27 cellular contexts compared by ENCODE assay signal in genomic region chr13:80314711-80315505, GRCh38.
"Had no signal": no experiment of that assay in that cellular context is flagged by ENCODE, and none has a peak within 500 bp of the region (broad histone marks: within the 10 kb centered on the region; RNA-seq: fewer than 3 reads in every experiment).

No MANE protein-coding gene starts in this region.

- H3K27me3 ChIP-seq: ascending aorta, body of pancreas had no signal

- ATAC-seq: activated naive CD4-positive, alpha-beta T cell treated with anti-CD3 and anti-CD28 coated beads, Interleukin-2, amount 50 U/mL, for 72 hours; activated naive CD8-positive, alpha-beta T cell treated with anti-CD3 and anti-CD28 coated beads, Interleukin-2, amount 50 U/mL, for 24 hours; activated T-cell treated with anti-CD3 and anti-CD28 coated beads, Interleukin-2, amount 50 U/mL, for 4 hours; body of pancreas; T-helper 17 cell had no signal

- DNase-seq: activated B cell treated with CpG ODN at 0.5 μM for 24 hours; activated CD4-positive, alpha-beta T cell treated with anti-CD3 and anti-CD28 coated beads for 1 hour; activated CD4-positive, alpha-beta T cell treated with anti-CD3 and anti-CD28 coated beads, Interleukin-2, amount 10 ng/mL, durations not matched to agents 24 days and 14 days; activated CD4-positive, alpha-beta T cell treated with anti-CD3 and anti-CD28 coated beads, Interleukin-2, amount 50 U/mL, for 48 hours; activated effector memory CD4-positive, alpha-beta T cell treated with anti-CD3 and anti-CD28 coated beads, Interleukin-2, amount 50 U/mL, for 16 hours; activated naive CD4-positive, alpha-beta T cell treated with Interleukin-2 at 50 U/mL for 16 hours; activated naive CD8-positive, alpha-beta T cell treated with anti-CD3 and anti-CD28 coated beads, Interleukin-2, amount 50 U/mL, for 24 hours; activated T-cell treated with anti-CD3 and anti-CD28 coated beads, Interleukin-2, amount 50 U/mL, for 4 hours; amniotic stem cell; body of pancreas; MV-4-11; NCI-H1092 treated with DMSO at 0.1 percent for 48 hours; NCI-H1436 treated with DMSO at 0.1 percent for 48 hours; NCI-H187; NCI-H2081; NCI-H2171; NCI-H2227 treated with DMSO at 0.1 percent for 48 hours; NCI-H446 treated with DMSO at 0.1 percent for 48 hours; NCI-H524 treated with DMSO at 0.1 percent for 48 hours; NCI-H748 treated with DMSO at 0.1 percent for 48 hours; SIG-M5; T-helper 17 cell; T-helper 9 cell had no signal

- H3K9me3 Mint-ChIP-seq: activated CD4-positive, alpha-beta T cell treated with anti-CD3 and anti-CD28 coated beads, Interleukin-2, amount 10 ng/mL, durations not matched to agents 24 days and 14 days; activated naive CD4-positive, alpha-beta T cell treated with anti-CD3 and anti-CD28 coated beads, Interleukin-2, amount 50 U/mL, for 72 hours; activated naive CD8-positive, alpha-beta T cell treated with anti-CD3 and anti-CD28 coated beads, Interleukin-2, amount 50 U/mL, for 24 hours; activated T-cell treated with anti-CD3 and anti-CD28 coated beads, Interleukin-2, amount 50 U/mL, for 4 hours; central memory CD8-positive, alpha-beta T cell had no signal

- H3K27me3 Mint-ChIP-seq: activated B cell treated with CpG ODN at 0.5 μM for 24 hours; activated CD4-positive, alpha-beta T cell treated with anti-CD3 and anti-CD28 coated beads, Interleukin-2, amount 10 ng/mL, durations not matched to agents 24 days and 14 days; activated naive CD8-positive, alpha-beta T cell treated with anti-CD3 and anti-CD28 coated beads, Interleukin-2, amount 50 U/mL, for 24 hours; central memory CD8-positive, alpha-beta T cell; T-helper 17 cell had no signal

- H3K4me2 ChIP-seq: KMS-11 had no signal

- H3K36me3 ChIP-seq: ascending aorta had no signal

- H3K36me3 Mint-ChIP-seq: activated naive CD4-positive, alpha-beta T cell treated with anti-CD3 and anti-CD28 coated beads, Interleukin-2, amount 50 U/mL, for 72 hours had no signal

- H3K9me3 ChIP-seq: ascending aorta, body of pancreas had no signal

- H3K4me1 ChIP-seq: ascending aorta, body of pancreas had no signal

- H3K4me1 Mint-ChIP-seq: activated B cell treated with CpG ODN at 0.5 μM for 24 hours; activated CD4-positive, alpha-beta T cell treated with anti-CD3 and anti-CD28 coated beads, Interleukin-2, amount 10 ng/mL, durations not matched to agents 24 days and 14 days; activated naive CD8-positive, alpha-beta T cell treated with anti-CD3 and anti-CD28 coated beads, Interleukin-2, amount 50 U/mL, for 24 hours; central memory CD8-positive, alpha-beta T cell; T-helper 17 cell had no signal

- H3K9ac ChIP-seq: KMS-11 had no signal

- H3K4me3 ChIP-seq: ascending aorta, body of pancreas had no signal

- H3K4me3 Mint-ChIP-seq: activated B cell treated with CpG ODN at 0.5 μM for 24 hours; activated CD4-positive, alpha-beta T cell treated with anti-CD3 and anti-CD28 coated beads, Interleukin-2, amount 10 ng/mL, durations not matched to agents 24 days and 14 days; activated naive CD8-positive, alpha-beta T cell treated with anti-CD3 and anti-CD28 coated beads, Interleukin-2, amount 50 U/mL, for 24 hours; activated T-cell treated with anti-CD3 and anti-CD28 coated beads, Interleukin-2, amount 50 U/mL, for 4 hours; central memory CD8-positive, alpha-beta T cell; T-helper 17 cell had no signal

- H3K27ac ChIP-seq: ascending aorta, body of pancreas, KMS-11 had no signal

- H3K27ac Mint-ChIP-seq: activated B cell treated with CpG ODN at 0.5 μM for 24 hours; activated CD4-positive, alpha-beta T cell treated with anti-CD3 and anti-CD28 coated beads, Interleukin-2, amount 10 ng/mL, durations not matched to agents 24 days and 14 days; activated naive CD4-positive, alpha-beta T cell treated with anti-CD3 and anti-CD28 coated beads, Interleukin-2, amount 50 U/mL, for 72 hours; activated naive CD8-positive, alpha-beta T cell treated with anti-CD3 and anti-CD28 coated beads, Interleukin-2, amount 50 U/mL, for 24 hours; T-helper 17 cell had no signal
